Comparison of ENCODE assay signal across 8 cellular contexts in the genomic region with DNA sequence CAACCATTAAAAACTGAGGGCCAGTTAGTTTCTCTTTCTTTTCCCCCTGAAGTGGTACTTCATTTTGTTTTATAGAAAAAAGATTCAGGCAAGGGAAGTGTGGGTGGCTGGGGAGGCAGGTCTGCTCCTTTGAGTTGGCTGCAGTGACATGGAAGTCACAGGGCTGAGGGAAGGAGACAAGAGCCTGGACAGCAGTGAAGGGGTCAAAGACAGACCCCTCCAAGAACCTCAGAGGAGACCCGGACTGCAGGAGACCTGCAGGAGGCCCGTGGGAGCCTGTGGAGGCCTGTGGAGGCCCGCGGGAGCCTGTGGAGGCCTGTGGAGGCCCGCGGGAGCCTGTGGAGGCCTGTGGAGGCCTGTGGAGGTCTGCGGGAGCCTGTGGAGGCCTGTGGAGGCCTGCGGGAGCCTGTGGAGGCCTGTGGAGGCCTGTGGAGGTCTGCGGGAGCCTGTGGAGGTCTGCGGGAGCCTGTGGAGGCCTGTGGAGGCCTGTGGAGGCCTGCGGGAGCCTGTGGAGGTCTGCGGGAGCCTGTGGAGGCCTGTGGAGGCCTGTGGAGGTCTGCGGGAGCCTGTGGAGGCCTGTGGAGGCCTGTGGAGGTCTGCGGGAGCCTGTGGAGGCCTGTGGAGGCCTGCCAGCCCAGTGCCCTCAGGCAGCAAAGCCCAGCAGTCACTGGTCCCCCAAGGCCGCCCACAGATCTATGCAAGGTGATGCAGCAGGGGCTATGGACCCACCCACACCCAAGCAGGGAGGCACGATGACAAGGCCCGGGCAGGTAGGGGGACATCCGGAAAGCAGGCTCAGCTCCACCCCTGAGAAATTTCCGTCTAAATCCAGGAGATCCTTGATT. TPM values are rescaled to one million over a fixed set of nuclear protein-coding genes. Genes with fewer than 3 reads are reported as not detected.
DNase-seq lines count a peak whose midpoint lies in the region; ATAC-seq, FAIRE-seq and TF ChIP-seq lines count a peak whose summit lies in the region.
"Not testable (repeated sequence)": the region's sequence is repeated elsewhere in the genome, so short reads cannot be mapped to it uniquely, and the experiment has no call there.

No MANE protein-coding gene starts in this region.

- H3K4me3 Mint-ChIP-seq in CD8-positive, alpha-beta memory T cell: peak overlapping the region; percentile 49 to 90 (median 84)
- H3K4me3 Mint-ChIP-seq in activated CD4-positive, alpha-beta T cell treated with anti-CD3 and anti-CD28 coated beads, Interleukin-2, amount 10 ng/mL, durations not matched to agents 24 days and 14 days: peak overlapping the region; percentile 90
- H3K4me3 Mint-ChIP-seq in activated naive CD8-positive, alpha-beta T cell treated with anti-CD3 and anti-CD28 coated beads, Interleukin-2, amount 10 ng/mL, durations not matched to agents 7 days and 5 days: peak overlapping the region; percentile 86
- peak overlapping the region; percentile 88 for H3K4me3 Mint-ChIP-seq in stimulated activated naive CD8-positive, alpha-beta T cell treated with anti-CD3 and anti-CD28 coated beads, Interleukin-15, Interleukin-2, amounts not matched to agents 100 ng/mL and 50 ng/mL, for 24 hours

- not testable (repeated sequence) for H3K9me2 ChIP-seq in OCI-LY7 (ENCODE audit: insufficient read depth, low read length)

- H3K9me3 Mint-ChIP-seq in CD8-positive, alpha-beta memory T cell; activated CD4-positive, alpha-beta T cell treated with anti-CD3 and anti-CD28 coated beads, Interleukin-2, amount 10 ng/mL, durations not matched to agents 24 days and 14 days; activated naive CD8-positive, alpha-beta T cell treated with anti-CD3 and anti-CD28 coated beads, Interleukin-2, amount 10 ng/mL, durations not matched to agents 7 days and 5 days; stimulated activated naive CD8-positive, alpha-beta T cell treated with anti-CD3 and anti-CD28 coated beads, Interleukin-15, Interleukin-2, amounts not matched to agents 100 ng/mL and 50 ng/mL, for 24 hours: not testable (repeated sequence)

- peak in 3 of 5 donors; percentile 55 to 71 (median 55) for DNase-seq in CD8-positive, alpha-beta memory T cell
- not testable (repeated sequence) for DNase-seq in OCI-LY7 (ENCODE audit: low spot score); activated naive CD8-positive, alpha-beta T cell treated with anti-CD3 and anti-CD28 coated beads, Interleukin-2, amount 10 ng/mL, durations not matched to agents 7 days and 5 days
- DNase-seq in activated CD4-positive, alpha-beta T cell treated with anti-CD3 and anti-CD28 coated beads, Interleukin-2, amount 10 ng/mL, durations not matched to agents 24 days and 14 days: peak; percentile 81
- peak; percentile 60 to 68 for DNase-seq in activated T-cell treated with anti-CD3 and anti-CD28 coated beads, Interleukin-2, amount 50 U/mL, for 48 hours
- peak; percentile 75 for DNase-seq in kidney

- peak overlapping the region; percentile 98 to 100 (median 100) for H3K27ac Mint-ChIP-seq in CD8-positive, alpha-beta memory T cell
- H3K27ac Mint-ChIP-seq in activated CD4-positive, alpha-beta T cell treated with anti-CD3 and anti-CD28 coated beads, Interleukin-2, amount 10 ng/mL, durations not matched to agents 24 days and 14 days: peak overlapping the region; percentile 97
- H3K27ac Mint-ChIP-seq in activated naive CD8-positive, alpha-beta T cell treated with anti-CD3 and anti-CD28 coated beads, Interleukin-2, amount 10 ng/mL, durations not matched to agents 7 days and 5 days: peak overlapping the region; percentile 99
- H3K27ac Mint-ChIP-seq in stimulated activated naive CD8-positive, alpha-beta T cell treated with anti-CD3 and anti-CD28 coated beads, Interleukin-15, Interleukin-2, amounts not matched to agents 100 ng/mL and 50 ng/mL, for 24 hours: peak overlapping the region; percentile 98

- not testable (repeated sequence) for H3K4me2 ChIP-seq in OCI-LY7 (ENCODE audit: low read length)

- peaks cover 33% of the 10 kb centered on the region for H3K36me3 ChIP-seq in CD8-positive, alpha-beta memory T cell (ENCODE audit: insufficient read depth, low read length)
- peaks cover 39% of the 10 kb centered on the region for H3K36me3 ChIP-seq in OCI-LY7 (ENCODE audit: insufficient read depth, low read length)
- not testable (repeated sequence) for H3K36me3 ChIP-seq in kidney (ENCODE audit: control insufficient read depth in 1 of 2, insufficient read depth in 2 of 2, low read length in 2 of 2); neutrophil

- not testable (repeated sequence) for H2AFZ ChIP-seq in OCI-LY7 (ENCODE audit: low read length)

- not testable (repeated sequence) for H3K27me3 Mint-ChIP-seq in CD8-positive, alpha-beta memory T cell; activated CD4-positive, alpha-beta T cell treated with anti-CD3 and anti-CD28 coated beads, Interleukin-2, amount 10 ng/mL, durations not matched to agents 24 days and 14 days; activated naive CD8-positive, alpha-beta T cell treated with anti-CD3 and anti-CD28 coated beads, Interleukin-2, amount 10 ng/mL, durations not matched to agents 7 days and 5 days; stimulated activated naive CD8-positive, alpha-beta T cell treated with anti-CD3 and anti-CD28 coated beads, Interleukin-15, Interleukin-2, amounts not matched to agents 100 ng/mL and 50 ng/mL, for 24 hours

- CTCF ChIA-PET in CD8-positive, alpha-beta memory T cell (lab: Charles Lee): interaction anchor here (1.2 to 13.0 kb wide), 8 partner anchors 8 to 301 kb away, joined by 4 to 338 read pairs (median 48); no protein-coding TSS in a partner anchor
- CTCF ChIA-PET in OCI-LY7 (lab: Charles Lee; ENCODE audit: unreplicated experiment): interaction anchor here (1.3 to 2.6 kb wide), 3 partner anchors 16 to 22 kb away, joined by 5 to 7 read pairs (median 6); no protein-coding TSS in a partner anchor

- not testable (repeated sequence) for TF ChIP-seq CTCF in OCI-LY7 (conservative IDR thresholded peaks at IDR 0.05; ENCODE audit: low read length); kidney (IDR thresholded peaks at IDR 0.05; ENCODE audit: borderline replicate concordance, extremely low read depth, insufficient read depth); neutrophil (IDR thresholded peaks at IDR 0.05)

- H3K9me3 ChIP-seq in CD8-positive, alpha-beta memory T cell (ENCODE audit: low read length); OCI-LY7 (ENCODE audit: low read length); kidney (ENCODE audit: control insufficient read depth in 1 of 2, low read length in 2 of 2); neutrophil: not testable (repeated sequence)

- ATAC-seq in activated naive CD8-positive, alpha-beta T cell treated with anti-CD3 and anti-CD28 coated beads, Interleukin-2, amount 10 ng/mL, durations not matched to agents 7 days and 5 days (ENCODE audit: low read depth): not testable (repeated sequence)

- intact Hi-C loops in OCI-LY7 (cut with micrococcal nuclease; ENCODE audit: unreplicated experiment): not testable (repeated sequence)
- intact Hi-C loops in activated CD4-positive, alpha-beta T cell treated with anti-CD3 and anti-CD28 coated beads, Interleukin-2, amount 10 ng/mL, durations not matched to agents 24 days and 14 days (cut with micrococcal nuclease): loop anchor here (5.0 to 10.0 kb wide), 4 partner anchors 37 to 1289 kb away; a partner anchor contains a TSS
- intact Hi-C loops in kidney (cut with DNase I): loop anchor here (10.0 kb wide), 1 partner anchor 159 kb away; no protein-coding TSS in a partner anchor

- H3K4me1 Mint-ChIP-seq in CD8-positive, alpha-beta memory T cell: peaks cover 90 to 97% (median 96%) of the 10 kb centered on the region in 3 donors
- H3K4me1 Mint-ChIP-seq in activated CD4-positive, alpha-beta T cell treated with anti-CD3 and anti-CD28 coated beads, Interleukin-2, amount 10 ng/mL, durations not matched to agents 24 days and 14 days: peaks cover 90% of the 10 kb centered on the region
- peaks cover 88% of the 10 kb centered on the region for H3K4me1 Mint-ChIP-seq in activated naive CD8-positive, alpha-beta T cell treated with anti-CD3 and anti-CD28 coated beads, Interleukin-2, amount 10 ng/mL, durations not matched to agents 7 days and 5 days
- H3K4me1 Mint-ChIP-seq in stimulated activated naive CD8-positive, alpha-beta T cell treated with anti-CD3 and anti-CD28 coated beads, Interleukin-15, Interleukin-2, amounts not matched to agents 100 ng/mL and 50 ng/mL, for 24 hours (ENCODE audit: low read depth): peaks cover 98% of the 10 kb centered on the region

- peak overlapping the region; percentile 92 for H3K27ac ChIP-seq in CD8-positive, alpha-beta memory T cell (ENCODE audit: low read depth, low read length)
- peak overlapping the region; percentile 97 for H3K27ac ChIP-seq in OCI-LY7 (ENCODE audit: low read depth, low read length, poor library complexity, severe bottlenecking)
- not testable (repeated sequence) for H3K27ac ChIP-seq in kidney (ENCODE audit: low read depth in 2 of 2, low read length in 2 of 2)
- peak overlapping the region; percentile 95 for H3K27ac ChIP-seq in neutrophil

- not testable (repeated sequence) for FAIRE-seq in kidney (lab: Jason Lieb, UNC)

- peaks cover 31 to 52% (median 33%) of the 10 kb centered on the region in 3 donors for H3K36me3 Mint-ChIP-seq in CD8-positive, alpha-beta memory T cell
- peaks cover 64% of the 10 kb centered on the region for H3K36me3 Mint-ChIP-seq in activated CD4-positive, alpha-beta T cell treated with anti-CD3 and anti-CD28 coated beads, Interleukin-2, amount 10 ng/mL, durations not matched to agents 24 days and 14 days (ENCODE audit: low read depth)
- peaks cover 47% of the 10 kb centered on the region for H3K36me3 Mint-ChIP-seq in activated naive CD8-positive, alpha-beta T cell treated with anti-CD3 and anti-CD28 coated beads, Interleukin-2, amount 10 ng/mL, durations not matched to agents 7 days and 5 days
- peaks cover 56% of the 10 kb centered on the region for H3K36me3 Mint-ChIP-seq in stimulated activated naive CD8-positive, alpha-beta T cell treated with anti-CD3 and anti-CD28 coated beads, Interleukin-15, Interleukin-2, amounts not matched to agents 100 ng/mL and 50 ng/mL, for 24 hours (ENCODE audit: low read depth)

- POLR2A ChIA-PET in CD8-positive, alpha-beta memory T cell (lab: Charles Lee): interaction anchor here (1.2 to 13.3 kb wide), 5 partner anchors 8 to 59 kb away, joined by 3 to 285 read pairs (median 187); no protein-coding TSS in a partner anchor
- POLR2A ChIA-PET in OCI-LY7 (lab: Charles Lee): interaction anchor here (1.3 to 3.5 kb wide), 7 partner anchors 16 to 84 kb away, joined by 3 to 47 read pairs (median 9); no protein-coding TSS in a partner anchor
- POLR2A ChIA-PET in activated naive CD8-positive, alpha-beta T cell treated with anti-CD3 and anti-CD28 coated beads, Interleukin-2, amount 10 ng/mL, durations not matched to agents 7 days and 5 days (lab: Charles Lee): interaction anchor here (0.6 to 13.3 kb wide), 10 partner anchors 11 to 635 kb away, joined by 3 to 646 read pairs (median 164); a partner anchor contains a TSS

- H4K20me1 ChIP-seq in OCI-LY7 (ENCODE audit: insufficient read depth, low read length): not testable (repeated sequence)

- H3K4me3 ChIP-seq in CD8-positive, alpha-beta memory T cell (ENCODE audit: low read length); OCI-LY7 (ENCODE audit: low read depth, low read length, poor library complexity, severe bottlenecking); kidney (ENCODE audit: low read length in 2 of 2); neutrophil (ENCODE audit: low read depth in 1 of 2, low read length in 1 of 2): not testable (repeated sequence)

- H3K79me2 ChIP-seq in OCI-LY7 (ENCODE audit: insufficient read depth, low read depth, low read length): not testable (repeated sequence)

- H3K4me1 ChIP-seq in CD8-positive, alpha-beta memory T cell (ENCODE audit: insufficient read depth, low read length): peaks cover 92% of the 10 kb centered on the region
- H3K4me1 ChIP-seq in OCI-LY7 (ENCODE audit: insufficient read depth, low read length, poor library complexity, severe bottlenecking): peaks cover 97% of the 10 kb centered on the region
- H3K4me1 ChIP-seq in kidney (ENCODE audit: control insufficient read depth in 1 of 2, insufficient read depth in 1 of 2, low read depth in 1 of 2, low read length in 2 of 2): peaks cover 8 to 30% of the 10 kb centered on the region in 2 donors
- peaks cover 54 to 58% of the 10 kb centered on the region in 2 experiments for H3K4me1 ChIP-seq in neutrophil (ENCODE audit: control insufficient read depth in 1 of 2, insufficient read depth in 1 of 2, low read depth in 1 of 2, low read length in 1 of 2)

- H3K9ac ChIP-seq in kidney (ENCODE audit: low read length in 2 of 2): not testable (repeated sequence)

- BruUV-seq in OCI-LY7 (replicated peaks; lab: Mats Ljungman, UMichigan): not testable (repeated sequence)

- not testable (repeated sequence) for H3K27me3 ChIP-seq in CD8-positive, alpha-beta memory T cell (ENCODE audit: insufficient read depth, low read length, poor library complexity, severe bottlenecking); neutrophil

RNA-seq across cellular contexts. Expression of a gene that starts 34.9 kb away (rescaled TPM):
- total RNA-seq in CD8-positive, alpha-beta memory T cell: 100 to 1,000 TPM; 329 to 353 TPM
- 622 TPM for polyA plus RNA-seq in CD8-positive, alpha-beta memory T cell
- 88.6 and 154 TPM in 2 replicates for total RNA-seq in OCI-LY7 (2014; rRNA removed; shearing (Covaris generic))
- total RNA-seq in OCI-LY7 (2022) (115 and 117 TPM in 2 replicates), kidney (205 TPM)
- 255 and 266 TPM in 2 replicates for total RNA-seq in activated CD4-positive, alpha-beta T cell treated with anti-CD3 and anti-CD28 coated beads, Interleukin-2, amount 10 ng/mL, durations not matched to agents 24 days and 14 days
- 100 to 1,000 TPM; 124 to 148 TPM for total RNA-seq in activated naive CD8-positive, alpha-beta T cell treated with anti-CD3 and anti-CD28 coated beads, Interleukin-2, amount 10 ng/mL, durations not matched to agents 7 days and 5 days
- 523 TPM for polyA plus RNA-seq in kidney (ENCODE audit: insufficient read depth, low read depth, low replicate concordance)

RNA-seq across cellular contexts. Expression of a gene that starts 44.0 kb away (rescaled TPM):
- total RNA-seq in CD8-positive, alpha-beta memory T cell: 10 to 100 TPM in 1 of 2 experiments, 1 to 10 TPM in 1; 8.4 to 11.4 TPM
- 13.7 TPM for polyA plus RNA-seq in CD8-positive, alpha-beta memory T cell
- 5.6 and 6.6 TPM in 2 replicates for total RNA-seq in OCI-LY7 (2014; rRNA removed; shearing (Covaris generic))
- 15.1 and 15.6 TPM in 2 replicates for total RNA-seq in OCI-LY7 (2022)
- total RNA-seq in activated CD4-positive, alpha-beta T cell treated with anti-CD3 and anti-CD28 coated beads, Interleukin-2, amount 10 ng/mL, durations not matched to agents 24 days and 14 days: 9.7 and 10.3 TPM in 2 replicates
- 10 to 100 TPM; 13.0 to 17.9 TPM for total RNA-seq in activated naive CD8-positive, alpha-beta T cell treated with anti-CD3 and anti-CD28 coated beads, Interleukin-2, amount 10 ng/mL, durations not matched to agents 7 days and 5 days
- 34.1 TPM for total RNA-seq in kidney
- 45.2 TPM for polyA plus RNA-seq in kidney (ENCODE audit: insufficient read depth, low read depth, low replicate concordance)
